ENCODE assay signal across 9 cellular contexts in the genomic region with DNA sequence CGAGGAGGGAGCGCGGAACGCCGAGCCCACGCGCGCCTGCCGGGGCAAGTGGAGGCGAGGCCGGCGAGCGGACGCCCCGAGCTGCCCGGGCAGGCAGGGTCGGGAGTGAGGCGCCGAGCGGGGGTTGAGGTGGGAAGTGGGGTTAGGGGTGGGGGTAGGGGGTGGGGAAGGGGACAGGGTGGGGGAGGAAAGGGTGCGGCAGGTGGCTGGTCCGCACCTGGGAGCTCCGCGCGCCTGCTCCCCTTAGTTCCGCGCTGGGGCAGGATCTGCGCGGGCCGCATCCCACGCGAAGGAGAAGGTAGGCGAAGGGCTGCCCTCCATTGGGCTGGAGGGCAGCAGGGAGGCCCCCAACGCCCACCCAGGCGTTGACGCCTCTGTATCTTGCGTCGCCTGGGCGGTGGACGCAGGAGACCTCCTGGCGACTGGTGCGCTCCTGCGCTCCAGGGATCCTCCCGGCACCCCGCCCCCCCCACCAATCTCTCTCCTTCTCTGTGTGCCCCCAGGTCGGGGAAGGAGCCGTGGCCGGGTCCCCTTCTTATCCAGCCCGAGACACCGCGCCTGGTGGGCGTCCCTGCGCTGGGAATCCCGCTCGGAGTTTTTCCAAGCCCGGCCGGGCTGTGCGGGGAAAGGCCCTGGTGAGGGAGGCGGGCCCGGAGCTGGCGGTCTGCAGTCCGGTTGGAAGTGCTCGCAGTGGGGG. TPM values are rescaled to one million over a fixed set of nuclear protein-coding genes. Genes with fewer than 3 reads are reported as not detected.
DNase-seq lines count a peak whose midpoint lies in the region; ATAC-seq, FAIRE-seq and TF ChIP-seq lines count a peak whose summit lies in the region.
"Had no signal": no experiment of that assay in that cellular context is flagged by ENCODE, and none has a peak within 500 bp of the region (broad histone marks: within the 10 kb centered on the region; RNA-seq: fewer than 3 reads in every experiment).

No MANE protein-coding gene starts in this region.

- no TSS peak for BruUV-seq in Panc1 (replicated peaks; lab: Mats Ljungman, UMichigan)

- H2BK12ac ChIP-seq in trophoblast cell (ENCODE audit: low read length) = no peak overlapping the region

- H3K18ac ChIP-seq in trophoblast cell (ENCODE audit: low read length) = no peak overlapping the region

- DNase-seq in Panc1 (ENCODE audit: low read depth, low spot score) = no peak
- peak in 1 of 2 donors; percentile 38 for DNase-seq in trophoblast cell
- no peak for DNase-seq in A172 (ENCODE audit: low spot score)
- DNase-seq in dedifferentiated amniotic fluid mesenchymal stem cell (ENCODE audit: extremely low spot score) = no peak
- no peak for DNase-seq in HTR-8/SVneo (ENCODE audit: insufficient read length, low spot score)

- H3K14ac ChIP-seq in trophoblast cell (ENCODE audit: low read length) = no peak overlapping the region

- no peak for FAIRE-seq in HTR-8/SVneo (lab: Jason Lieb, UNC)
- FAIRE-seq: GM18507 had no signal

- no peak overlapping the region for H3K4ac ChIP-seq in trophoblast cell (ENCODE audit: low read depth, low read length)

- H2AFZ ChIP-seq in trophoblast cell (ENCODE audit: insufficient read depth, low read length, poor library complexity) = no peak overlapping the region

- 1% methylated on average over 42 to 63 of the region's 63 CpGs for WGBS in esophagus, 2 donors
- no CpG with 5 or more reads among the region's 63 CpGs for WGBS in trophoblast cell (ENCODE audit: extremely low coverage, insufficient coverage, insufficient read length)

- ATAC-seq in Panc1 (0 out of 2 replicates have a peak, but pooled peaks have one; percentile 43), GM18511 (IDR thresholded peaks at IDR 0.05; ENCODE audit: unreplicated experiment) (no peak)

- no peak overlapping the region for H3K27ac ChIP-seq in Panc1 (ENCODE audit: low read length)
- H3K27ac ChIP-seq in esophagus (ENCODE audit: low read depth in 2 of 2, low read length in 1 of 2) = no peak overlapping the region
- H3K27ac ChIP-seq in trophoblast cell (ENCODE audit: low read depth, low read length) = no peak overlapping the region

- H3K4me1 ChIP-seq in ES-I3 (ENCODE audit: insufficient read depth, low read length) (peaks cover 7% of the 10 kb centered on the region; the same call in 1 of the 2 replicates), Panc1 (ENCODE audit: control insufficient read depth, insufficient read depth, low read length) (peaks cover 2% of the 10 kb centered on the region; the same call in 1 of the 2 replicates), esophagus (ENCODE audit: control insufficient read depth in 2 of 2, insufficient read depth in 2 of 2, low read length in 1 of 2) (peaks cover 13 to 15% of the 10 kb centered on the region in 2 donors), trophoblast cell (ENCODE audit: control insufficient read depth in 1 of 2, insufficient read depth in 2 of 2, low read length in 2 of 2) (peaks cover 28 to 32% of the 10 kb centered on the region in 2 experiments)

- intact Hi-C loops in Panc1 (cut with micrococcal nuclease; ENCODE audit: unreplicated experiment) = no loop called here

- no peaks in the 10 kb centered on the region for H3K9me3 ChIP-seq in ES-I3 (ENCODE audit: control insufficient read depth, insufficient read depth, low read length)
- no peaks in the 10 kb centered on the region for H3K9me3 ChIP-seq in Panc1 (ENCODE audit: control insufficient read depth, insufficient read depth, low read depth, low read length)
- peaks cover 3 to 4% of the 10 kb centered on the region in 2 donors for H3K9me3 ChIP-seq in esophagus (ENCODE audit: control insufficient read depth in 2 of 2, insufficient read depth in 1 of 2, low read depth in 1 of 2, low read length in 1 of 2)
- peaks cover 15% of the 10 kb centered on the region for H3K9me3 ChIP-seq in trophoblast cell (ENCODE audit: insufficient read depth, low read depth, low read length)

- H2BK120ac ChIP-seq in trophoblast cell (ENCODE audit: insufficient read depth, low read length, poor library complexity) = no peak overlapping the region

- no peak overlapping the region for H2BK5ac ChIP-seq in trophoblast cell (ENCODE audit: low read depth, low read length, poor library complexity)

- H3K79me2 ChIP-seq in trophoblast cell (ENCODE audit: control insufficient read depth, insufficient read depth, low read length, poor library complexity) = no peaks in the 10 kb centered on the region

- H3K4me3 ChIP-seq in Panc1 (ENCODE audit: low read depth in 2 of 2, low read length in 2 of 2) = peak overlapping the region; percentile 15 to 37
- peak overlapping the region; percentile 37 to 49 for H3K4me3 ChIP-seq in esophagus (ENCODE audit: low read depth in 1 of 2, low read length in 2 of 2)
- H3K4me3 ChIP-seq in trophoblast cell (ENCODE audit: low read depth, low read length) = peak overlapping the region; percentile 58

- no peak overlapping the region for H4K91ac ChIP-seq in trophoblast cell (ENCODE audit: low read depth, low read length)

- no peak overlapping the region for H3K23ac ChIP-seq in trophoblast cell (ENCODE audit: low read length)

- POLR2A ChIA-PET in Panc1 (lab: Charles Lee) = no interaction called here

- TF ChIP-seq CTCF in Panc1 (IDR thresholded peaks at IDR 0.05) = no peak

- no peak overlapping the region for H4K8ac ChIP-seq in trophoblast cell (ENCODE audit: low read depth, low read length)

- H3K79me1 ChIP-seq in trophoblast cell (ENCODE audit: low read length) = no peaks in the 10 kb centered on the region

- peak overlapping the region; percentile 98 for H3K4me2 ChIP-seq in trophoblast cell (ENCODE audit: low read length)

- CTCF ChIA-PET in Panc1 (lab: Charles Lee) = interaction anchor here (0.6 kb wide), 1 partner anchor 10 kb away, joined by 8 read pairs; no protein-coding TSS in a partner anchor

- no peak overlapping the region for H4K12ac ChIP-seq in trophoblast cell (ENCODE audit: low read depth, low read length)

- H3K9ac ChIP-seq in ES-I3 (ENCODE audit: low read depth, low read length) (peak overlapping the region; percentile 53; the same call in 1 of the 2 replicates), trophoblast cell (ENCODE audit: low read length) (no peak overlapping the region)

- H3K36me3 ChIP-seq in ES-I3 (ENCODE audit: insufficient read depth, low read length) (no peaks in the 10 kb centered on the region), Panc1 (ENCODE audit: control insufficient read depth, insufficient read depth, low read length) (no peaks in the 10 kb centered on the region), esophagus (ENCODE audit: control insufficient read depth in 2 of 2, insufficient read depth in 2 of 2, low read length in 1 of 2) (no peaks in the 10 kb centered on the region), trophoblast cell (ENCODE audit: control insufficient read depth in 1 of 2, insufficient read depth in 2 of 2, low read length in 2 of 2) (no peaks in the 10 kb centered on the region)

- H2AK5ac ChIP-seq in trophoblast cell (ENCODE audit: low read length) = no peak overlapping the region

- in situ Hi-C loops in Panc1 (cut with HindIII; ENCODE audit: low pct_unique_long_range_greater_than_20kb, low sequenced_read_pairs) = no loop called here

- H3K27me3 ChIP-seq in Panc1 (ENCODE audit: control insufficient read depth, insufficient read depth, low read length) (peaks cover 14% of the 10 kb centered on the region), esophagus (ENCODE audit: control insufficient read depth in 1 of 2, insufficient read depth in 2 of 2, low read length in 2 of 2) (peaks cover 0 to 18% of the 10 kb centered on the region in 2 donors), trophoblast cell (ENCODE audit: insufficient read depth, low read length) (peaks cover 40% of the 10 kb centered on the region)

RNA-seq across cellular contexts. Expression of a gene that starts 51.3 kb away (rescaled TPM):
- total RNA-seq in Panc1 (2021; ENCODE audit: unreplicated experiment) = 59.6 TPM
- polyA plus RNA-seq in Panc1 (2012; ENCODE audit: insufficient read length) = 40.2 TPM
- polyA plus RNA-seq in esophagus = 10 to 100 TPM; 32.2 to 37.7 TPM
- 102 and 110 TPM in 2 replicates for polyA plus RNA-seq in trophoblast cell (2013)
- 165 and 202 TPM in 2 replicates for total RNA-seq in A172 (2014; rRNA removed; shearing (Covaris generic))
